In genomic region chr5:35338169-35338476, GRCh38 we compare ENCODE assay signal across 23 cellular contexts.
"Had no signal": no experiment of that assay in that cellular context is flagged by ENCODE, and none has a peak within 500 bp of the region (broad histone marks: within the 10 kb centered on the region; RNA-seq: fewer than 3 reads in every experiment).

No MANE protein-coding gene starts in this region.

- H3K9me3 ChIP-seq: mucosa of descending colon, neutrophil, thoracic aorta had no signal

- H3K27me3 Mint-ChIP-seq: activated B cell treated with CpG ODN at 0.5 μM for 24 hours; dendritic cell treated with granulocyte-macrophage colony-stimulating factor and Interleukin-4, amounts not matched to agents 40 ng/mL and 50 ng/mL, for 4 days had no signal

- H3K36me3 ChIP-seq: cardiac muscle cell, neutrophil, thoracic aorta had no signal

- ATAC-seq: activated CD8-positive, alpha-beta memory T cell treated with anti-CD3 and anti-CD28 coated beads, Interleukin-2, amount 10 ng/mL, durations not matched to agents 7 days and 5 days; activated T-helper 17 cell treated with anti-CD3 and anti-CD28 coated beads, Interleukin-2, amount 50 U/mL, for 72 hours; effector memory CD8-positive, alpha-beta T cell; left ventricle myocardium superior; mucosa of descending colon; stimulated activated naive B cell treated with anti-CD40 and anti-IgM and Interleukin-4, amounts not matched to agents 10 μg/mL and 1 μg/mL and 100 μg/mL, for 72 hours had no signal

- H3K36me3 Mint-ChIP-seq: activated CD8-positive, alpha-beta memory T cell treated with anti-CD3 and anti-CD28 coated beads, Interleukin-2, amount 10 ng/mL, durations not matched to agents 7 days and 5 days; activated naive CD8-positive, alpha-beta T cell treated with anti-CD3 and anti-CD28 coated beads for 36 hours; stimulated activated naive B cell treated with anti-CD40 and anti-IgM and Interleukin-4, amounts not matched to agents 10 μg/mL and 1 μg/mL and 100 μg/mL, for 72 hours had no signal

- H3K27ac Mint-ChIP-seq: activated B cell treated with CpG ODN at 0.5 μM for 24 hours; activated CD4-positive, alpha-beta memory T cell treated with anti-CD3 and anti-CD28 coated beads, Interleukin-2, amount 10 ng/mL, durations not matched to agents 7 days and 5 days; activated CD8-positive, alpha-beta memory T cell treated with anti-CD3 and anti-CD28 coated beads, Interleukin-2, amount 10 ng/mL, durations not matched to agents 7 days and 5 days; activated naive CD8-positive, alpha-beta T cell treated with anti-CD3 and anti-CD28 coated beads for 36 hours; activated T-helper 17 cell treated with anti-CD3 and anti-CD28 coated beads, Interleukin-2, amount 50 U/mL, for 72 hours; dendritic cell treated with granulocyte-macrophage colony-stimulating factor and Interleukin-4, amounts not matched to agents 40 ng/mL and 50 ng/mL, for 4 days; effector memory CD8-positive, alpha-beta T cell; naive B cell; stimulated activated naive B cell treated with anti-CD40 and anti-IgM and Interleukin-4, amounts not matched to agents 10 μg/mL and 1 μg/mL and 100 μg/mL, for 72 hours; T-helper 2 cell treated with Interferon-gamma antibody and Interleukin-4, amounts not matched to agents 5 μg/mL and 100 μg/mL, for 36 hours had no signal

- H3K27me3 ChIP-seq: cardiac muscle cell, neutrophil had no signal

- H3K4me3 Mint-ChIP-seq: activated B cell treated with CpG ODN at 0.5 μM for 24 hours; activated CD4-positive, alpha-beta memory T cell treated with anti-CD3 and anti-CD28 coated beads, Interleukin-2, amount 10 ng/mL, durations not matched to agents 7 days and 5 days; activated CD8-positive, alpha-beta memory T cell treated with anti-CD3 and anti-CD28 coated beads, Interleukin-2, amount 10 ng/mL, durations not matched to agents 7 days and 5 days; activated naive CD8-positive, alpha-beta T cell treated with anti-CD3 and anti-CD28 coated beads for 36 hours; activated T-helper 17 cell treated with anti-CD3 and anti-CD28 coated beads, Interleukin-2, amount 50 U/mL, for 72 hours; dendritic cell treated with granulocyte-macrophage colony-stimulating factor and Interleukin-4, amounts not matched to agents 40 ng/mL and 50 ng/mL, for 4 days; effector memory CD8-positive, alpha-beta T cell; naive B cell; stimulated activated naive B cell treated with anti-CD40 and anti-IgM and Interleukin-4, amounts not matched to agents 10 μg/mL and 1 μg/mL and 100 μg/mL, for 72 hours; T-helper 2 cell treated with Interferon-gamma antibody and Interleukin-4, amounts not matched to agents 5 μg/mL and 100 μg/mL, for 36 hours had no signal

- H3K4me3 ChIP-seq: cardiac muscle cell, mucosa of descending colon, thoracic aorta had no signal

- DNase-seq: activated B cell treated with CpG ODN at 0.5 μM for 24 hours; activated CD4-positive, alpha-beta memory T cell treated with anti-CD3 and anti-CD28 coated beads, Interleukin-2, amount 10 ng/mL, durations not matched to agents 7 days and 5 days; activated CD4-positive, alpha-beta T cell treated with anti-CD3 and anti-CD28 coated beads for 4 hours; activated CD8-positive, alpha-beta memory T cell treated with anti-CD3 and anti-CD28 coated beads, Interleukin-2, amount 10 ng/mL, durations not matched to agents 7 days and 5 days; activated naive CD4-positive, alpha-beta T cell; activated naive CD8-positive, alpha-beta T cell treated with anti-CD3 and anti-CD28 coated beads for 36 hours; activated T-cell treated with anti-CD3 and anti-CD28 coated beads, Interleukin-2, amount 50 U/mL, for 1 hour; amniotic stem cell; effector memory CD8-positive, alpha-beta T cell; foreskin fibroblast; hippocampal formation; left ventricle myocardium superior; mucosa of descending colon; naive B cell; posterior cingulate gyrus; retina; stimulated activated naive B cell treated with anti-CD40 and anti-IgM and Interleukin-4, amounts not matched to agents 10 μg/mL and 1 μg/mL and 100 μg/mL, for 72 hours had no signal

- H3K9me3 Mint-ChIP-seq: activated CD4-positive, alpha-beta memory T cell treated with anti-CD3 and anti-CD28 coated beads, Interleukin-2, amount 10 ng/mL, durations not matched to agents 7 days and 5 days; activated naive CD8-positive, alpha-beta T cell treated with anti-CD3 and anti-CD28 coated beads for 36 hours; effector memory CD8-positive, alpha-beta T cell; T-helper 2 cell treated with Interferon-gamma antibody and Interleukin-4, amounts not matched to agents 5 μg/mL and 100 μg/mL, for 36 hours had no signal

- H3K27ac ChIP-seq: cardiac muscle cell, neutrophil, thoracic aorta had no signal

- H3K4me1 Mint-ChIP-seq: activated B cell treated with CpG ODN at 0.5 μM for 24 hours; activated CD4-positive, alpha-beta memory T cell treated with anti-CD3 and anti-CD28 coated beads, Interleukin-2, amount 10 ng/mL, durations not matched to agents 7 days and 5 days; activated CD8-positive, alpha-beta memory T cell treated with anti-CD3 and anti-CD28 coated beads, Interleukin-2, amount 10 ng/mL, durations not matched to agents 7 days and 5 days; activated naive CD8-positive, alpha-beta T cell treated with anti-CD3 and anti-CD28 coated beads for 36 hours; activated T-helper 17 cell treated with anti-CD3 and anti-CD28 coated beads, Interleukin-2, amount 50 U/mL, for 72 hours; naive B cell; stimulated activated naive B cell treated with anti-CD40 and anti-IgM and Interleukin-4, amounts not matched to agents 10 μg/mL and 1 μg/mL and 100 μg/mL, for 72 hours had no signal
